1 cellular context compared by ENCODE assay signal in genomic region chr12:56359851-56360767, GRCh38.
TF ChIP-seq lines count a peak whose summit lies in the region.

Gene STAT2, minus strand, starts transcription at chr12:56360107. Its CDS starts 3,536 bp downstream, at chr12:56356571.

TF ChIP-seq in IMR-90, 13 proteins besides CTCF, POLR2A, EP300 and RAD21 (continued from another document):
- TF ChIP-seq MAZ (IDR thresholded peaks at IDR 0.05; ENCODE audit: borderline replicate concordance, low read depth, low read length) (peak; percentile 92), RFX5 (IDR thresholded peaks at IDR 0.05; ENCODE audit: low read depth, low read length) (no peak), RCOR1 (IDR thresholded peaks at IDR 0.05; ENCODE audit: insufficient replicate concordance, low read length) (no peak), NFE2L2 (IDR thresholded peaks at IDR 0.05; ENCODE audit: low read depth, low read length) (no peak), FOS (IDR thresholded peaks at IDR 0.05; ENCODE audit: low read depth, low read length) (no peak), USF2 (IDR thresholded peaks at IDR 0.05; ENCODE audit: low read depth, low read length) (peak; percentile 42; the same call in 1 of the 2 replicates), MXI1 (IDR thresholded peaks at IDR 0.05; ENCODE audit: borderline replicate concordance, low read depth, low read length) (0 out of 2 replicates have a peak, but pooled peaks have one; percentile 45), CHD1 (IDR thresholded peaks at IDR 0.05; ENCODE audit: low read depth, low read length) (no peak), MAFK (IDR thresholded peaks at IDR 0.05; ENCODE audit: low read depth, low read length) (peak; percentile 37; the same call in 1 of the 2 replicates), ELK1 (IDR thresholded peaks at IDR 0.05; ENCODE audit: borderline replicate concordance, low read depth, low read length) (no peak)
